Comparison of ENCODE assay signal across 8 cellular contexts in the genomic region with DNA sequence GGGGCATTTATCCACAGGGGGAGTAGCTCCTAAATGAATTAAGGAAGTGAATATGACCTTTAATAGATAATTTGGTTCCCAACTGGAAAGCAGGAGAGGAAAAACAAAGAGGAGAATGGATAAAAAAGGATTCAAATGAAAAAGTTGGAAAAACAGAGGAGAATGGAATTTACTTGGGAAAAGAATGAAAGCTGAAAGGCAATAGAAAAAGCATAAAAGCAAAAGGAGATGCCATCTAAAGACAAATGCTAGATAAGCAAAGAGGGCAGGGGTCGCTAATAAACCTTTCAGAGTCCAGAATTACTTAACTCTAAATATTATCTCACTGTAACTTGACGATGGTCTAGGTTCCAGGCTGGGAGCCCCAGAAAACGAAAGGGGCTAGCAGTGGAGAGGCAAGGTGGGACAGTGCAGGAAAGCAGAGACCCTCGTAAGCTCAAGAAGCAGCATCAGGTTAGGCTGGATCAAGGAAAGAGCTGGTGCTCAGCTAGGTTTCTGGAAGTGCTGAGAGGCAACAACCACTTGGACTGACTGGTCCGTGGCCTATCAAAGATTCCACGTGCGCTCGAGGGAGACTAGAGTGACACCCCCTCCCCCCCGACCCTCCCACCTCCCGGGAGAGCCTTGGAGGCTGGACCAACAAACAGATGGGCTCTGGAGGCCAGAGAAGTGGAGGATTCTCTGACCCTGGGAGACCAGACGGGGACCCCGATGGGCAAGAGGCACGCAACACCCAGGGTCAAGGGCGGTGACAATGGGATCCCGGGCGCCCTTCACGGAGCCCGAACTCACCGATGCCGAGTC. TPM values are rescaled to one million over a fixed set of nuclear protein-coding genes. Genes with fewer than 3 reads are reported as not detected.
A peak's percentile ranks its signal among the peaks of the same experiment; 100 is the strongest.
DNase-seq lines count a peak whose midpoint lies in the region; ATAC-seq and TF ChIP-seq lines count a peak whose summit lies in the region.

No MANE protein-coding gene starts in this region.

- no peak for ATAC-seq in HG02981 (IDR thresholded peaks at IDR 0.05; ENCODE audit: unreplicated experiment)

- intact Hi-C loops in cardiac septum (cut with DNase I) = loop anchor here (5.0 to 10.0 kb wide), 2 partner anchors 47 to 340 kb away; no protein-coding TSS in a partner anchor

- H3K4me1 ChIP-seq in cardiac muscle cell (ENCODE audit: low read depth) (peaks cover 7% of the 10 kb centered on the region), skeletal muscle satellite cell (ENCODE audit: control insufficient read depth, insufficient read depth, low read length) (peaks cover 6% of the 10 kb centered on the region)

- H3K36me3 ChIP-seq in cardiac muscle cell (no peaks in the 10 kb centered on the region), skeletal muscle satellite cell (ENCODE audit: insufficient read depth, low read length) (no peaks in the 10 kb centered on the region)

- no peaks in the 10 kb centered on the region for H3K27me3 ChIP-seq in cardiac muscle cell
- no peaks in the 10 kb centered on the region for H3K27me3 ChIP-seq in skeletal muscle satellite cell (ENCODE audit: control insufficient read depth, insufficient read depth, low read length)

- H3K9me3 ChIP-seq in cardiac muscle cell (ENCODE audit: low read depth) (no peaks in the 10 kb centered on the region), skeletal muscle satellite cell (replicated peaks; ENCODE audit: low read length) (no peaks in the 10 kb centered on the region)

- no peak for TF ChIP-seq CTCF in cardiac muscle cell (IDR thresholded peaks at IDR 0.05; ENCODE audit: low read depth, low read length)

- H3K4me2 ChIP-seq in skeletal muscle satellite cell (ENCODE audit: low read length) = peak overlapping the region; percentile 96

- H3K4me3 ChIP-seq in cardiac muscle cell = peak overlapping the region; percentile 92
- peak overlapping the region; percentile 96 for H3K4me3 ChIP-seq in skeletal muscle satellite cell (ENCODE audit: low read length)

- H3K27ac ChIP-seq in cardiac muscle cell = peak overlapping the region; percentile 68

- DNase-seq in cardiac muscle cell (ENCODE audit: low read depth in 1 of 2, low spot score in 1 of 2) (peak in 1 of 2 donors; percentile 14), cardiac septum (ENCODE audit: low spot score) (no peak), T-helper 9 cell (peak; percentile 4), germinal center (ENCODE audit: low spot score) (peak; percentile 24), HCEC 1CT (no peak), SKM-1 treated with dmso at 0.1 percent for 144 hours (lab: John Stamatoyannopoulos, UW; ENCODE audit: unreplicated experiment) (no peak)

- peak overlapping the region; percentile 79 for H3K9ac ChIP-seq in skeletal muscle satellite cell (ENCODE audit: low read depth, low read length)

RNA-seq across cellular contexts. Expression of gene SLC2A13, which starts 1.2 kb away (rescaled TPM):
- total RNA-seq in cardiac muscle cell (12.8 and 13.8 TPM in 2 replicates), cardiac septum (13.0 TPM)
- polyA plus RNA-seq in cardiac muscle cell = 10.4 and 12.5 TPM in 2 replicates
- 17.9 and 18.3 TPM in 2 replicates for total RNA-seq in skeletal muscle satellite cell (2012; rRNA removed)

Comparison
In these comparisons a context has a peak if more than half of its experiments do, and no peak if none do; other contexts are left out.
1. DNase-seq: peak in T-helper 9 cell (single experiment) and germinal center (single experiment); none in cardiac septum (single experiment), HCEC 1CT (single experiment) and SKM-1 treated with dmso at 0.1 percent for 144 hours (single experiment).